18 cellular contexts compared by ENCODE assay signal in genomic region chr3:24483873-24484272, GRCh38. TPM values are rescaled to one million over a fixed set of nuclear protein-coding genes. Genes with fewer than 3 reads are reported as not detected.
"Had no signal": no experiment of that assay in that cellular context is flagged by ENCODE, and none has a peak within 500 bp of the region (broad histone marks: within the 10 kb centered on the region; RNA-seq: fewer than 3 reads in every experiment).

No MANE protein-coding gene starts in this region.

- H3K4me1 ChIP-seq: parathyroid adenoma, right atrium auricular region had no signal

- H3K4me3 ChIP-seq: lung, right atrium auricular region, smooth muscle cell, thyroid gland had no signal

- H3K36me3 Mint-ChIP-seq: activated naive CD4-positive, alpha-beta T cell treated with anti-CD3 and anti-CD28 coated beads, Interleukin-2, amount 50 U/mL, for 24 hours; brain; naive B cell had no signal

- H3K9ac ChIP-seq: parathyroid adenoma had no signal

- H3K27ac ChIP-seq: parathyroid adenoma, right atrium auricular region, thyroid gland had no signal

- FAIRE-seq: frontal cortex, TTC549 had no signal

- H2AFZ ChIP-seq: parathyroid adenoma had no signal

- H3K9me3 Mint-ChIP-seq: activated B cell treated with CpG ODN at 0.5 μM for 24 hours; activated CD4-positive, alpha-beta T cell treated with anti-CD3 and anti-CD28 coated beads, Interleukin-2, amount 10 ng/mL, durations not matched to agents 7 days and 5 days; activated naive CD4-positive, alpha-beta T cell treated with anti-CD3 and anti-CD28 coated beads, Interleukin-2, amount 50 U/mL, for 24 hours; brain had no signal

- H3K9me3 ChIP-seq: right atrium auricular region, thyroid gland had no signal

- H3K4me2 ChIP-seq: smooth muscle cell had no signal

- H3K27me3 Mint-ChIP-seq: activated CD4-positive, alpha-beta T cell treated with anti-CD3 and anti-CD28 coated beads, Interleukin-2, amount 10 ng/mL, durations not matched to agents 7 days and 5 days; central memory CD8-positive, alpha-beta T cell; naive B cell had no signal

- H3K27me3 ChIP-seq: right atrium auricular region, thyroid gland had no signal

- DNase-seq: activated B cell treated with CpG ODN at 0.5 μM for 24 hours; activated CD4-positive, alpha-beta T cell treated with anti-CD3 and anti-CD28 coated beads, Interleukin-2, amount 10 ng/mL, durations not matched to agents 7 days and 5 days; activated effector memory CD4-positive, alpha-beta T cell treated with Interleukin-2 at 50 U/mL for 16 hours; amniotic stem cell; cortex of kidney; effector CD8-positive, alpha-beta T cell; kidney glomerular epithelial cell; naive B cell; thyroid gland had no signal

- H3K36me3 ChIP-seq: right atrium auricular region, thyroid gland had no signal

- H3K4me1 Mint-ChIP-seq: activated CD4-positive, alpha-beta T cell treated with anti-CD3 and anti-CD28 coated beads, Interleukin-2, amount 10 ng/mL, durations not matched to agents 7 days and 5 days; activated naive CD4-positive, alpha-beta T cell treated with anti-CD3 and anti-CD28 coated beads, Interleukin-2, amount 50 U/mL, for 24 hours; brain; central memory CD8-positive, alpha-beta T cell had no signal

- H3K4me3 Mint-ChIP-seq: activated B cell treated with CpG ODN at 0.5 μM for 24 hours; activated CD4-positive, alpha-beta T cell treated with anti-CD3 and anti-CD28 coated beads, Interleukin-2, amount 10 ng/mL, durations not matched to agents 7 days and 5 days; activated naive CD4-positive, alpha-beta T cell treated with anti-CD3 and anti-CD28 coated beads, Interleukin-2, amount 50 U/mL, for 24 hours; brain; central memory CD8-positive, alpha-beta T cell; naive B cell had no signal

RNA-seq across cellular contexts. Expression of gene THRB, which starts 10.8 kb away (rescaled TPM):
- total RNA-seq: activated CD4-positive, alpha-beta T cell treated with anti-CD3 and anti-CD28 coated beads, Interleukin-2, amount 10 ng/mL, durations not matched to agents 7 days and 5 days had no signal
